1 cellular context compared by ENCODE assay signal in the genomic region with DNA sequence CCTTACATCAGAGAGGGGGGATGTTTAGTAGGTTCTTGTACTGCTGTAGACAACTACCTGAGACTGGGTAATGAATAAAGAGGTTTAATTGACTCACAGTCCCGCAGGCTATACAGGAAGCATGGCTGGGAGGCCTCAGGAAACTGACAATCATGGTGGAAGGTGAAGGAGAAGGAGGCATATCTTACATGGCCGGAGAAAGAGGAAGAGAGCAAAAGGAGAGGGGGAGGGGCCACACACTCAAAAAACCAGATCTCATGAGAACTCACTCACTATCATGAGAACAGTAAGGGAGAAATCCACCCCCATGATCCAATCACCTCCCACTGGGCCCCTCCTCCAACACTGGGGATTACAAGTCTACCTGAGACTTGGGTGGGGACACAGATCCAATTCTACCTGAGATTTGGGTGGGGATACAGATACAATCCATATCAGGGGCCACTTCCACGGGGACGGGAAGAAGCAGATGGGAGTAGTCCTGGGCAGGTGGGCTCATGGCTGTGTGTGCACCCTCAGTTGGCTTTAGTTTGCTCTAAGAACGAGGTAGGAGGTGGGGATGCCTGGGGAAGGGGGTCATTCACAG.
TF ChIP-seq lines count a peak whose summit lies in the region.

No MANE protein-coding gene starts in this region.

TF ChIP-seq in GM23338, 12 proteins besides CTCF, POLR2A, EP300 and RAD21 (continued from another document):
- TF ChIP-seq, protein P1, sequence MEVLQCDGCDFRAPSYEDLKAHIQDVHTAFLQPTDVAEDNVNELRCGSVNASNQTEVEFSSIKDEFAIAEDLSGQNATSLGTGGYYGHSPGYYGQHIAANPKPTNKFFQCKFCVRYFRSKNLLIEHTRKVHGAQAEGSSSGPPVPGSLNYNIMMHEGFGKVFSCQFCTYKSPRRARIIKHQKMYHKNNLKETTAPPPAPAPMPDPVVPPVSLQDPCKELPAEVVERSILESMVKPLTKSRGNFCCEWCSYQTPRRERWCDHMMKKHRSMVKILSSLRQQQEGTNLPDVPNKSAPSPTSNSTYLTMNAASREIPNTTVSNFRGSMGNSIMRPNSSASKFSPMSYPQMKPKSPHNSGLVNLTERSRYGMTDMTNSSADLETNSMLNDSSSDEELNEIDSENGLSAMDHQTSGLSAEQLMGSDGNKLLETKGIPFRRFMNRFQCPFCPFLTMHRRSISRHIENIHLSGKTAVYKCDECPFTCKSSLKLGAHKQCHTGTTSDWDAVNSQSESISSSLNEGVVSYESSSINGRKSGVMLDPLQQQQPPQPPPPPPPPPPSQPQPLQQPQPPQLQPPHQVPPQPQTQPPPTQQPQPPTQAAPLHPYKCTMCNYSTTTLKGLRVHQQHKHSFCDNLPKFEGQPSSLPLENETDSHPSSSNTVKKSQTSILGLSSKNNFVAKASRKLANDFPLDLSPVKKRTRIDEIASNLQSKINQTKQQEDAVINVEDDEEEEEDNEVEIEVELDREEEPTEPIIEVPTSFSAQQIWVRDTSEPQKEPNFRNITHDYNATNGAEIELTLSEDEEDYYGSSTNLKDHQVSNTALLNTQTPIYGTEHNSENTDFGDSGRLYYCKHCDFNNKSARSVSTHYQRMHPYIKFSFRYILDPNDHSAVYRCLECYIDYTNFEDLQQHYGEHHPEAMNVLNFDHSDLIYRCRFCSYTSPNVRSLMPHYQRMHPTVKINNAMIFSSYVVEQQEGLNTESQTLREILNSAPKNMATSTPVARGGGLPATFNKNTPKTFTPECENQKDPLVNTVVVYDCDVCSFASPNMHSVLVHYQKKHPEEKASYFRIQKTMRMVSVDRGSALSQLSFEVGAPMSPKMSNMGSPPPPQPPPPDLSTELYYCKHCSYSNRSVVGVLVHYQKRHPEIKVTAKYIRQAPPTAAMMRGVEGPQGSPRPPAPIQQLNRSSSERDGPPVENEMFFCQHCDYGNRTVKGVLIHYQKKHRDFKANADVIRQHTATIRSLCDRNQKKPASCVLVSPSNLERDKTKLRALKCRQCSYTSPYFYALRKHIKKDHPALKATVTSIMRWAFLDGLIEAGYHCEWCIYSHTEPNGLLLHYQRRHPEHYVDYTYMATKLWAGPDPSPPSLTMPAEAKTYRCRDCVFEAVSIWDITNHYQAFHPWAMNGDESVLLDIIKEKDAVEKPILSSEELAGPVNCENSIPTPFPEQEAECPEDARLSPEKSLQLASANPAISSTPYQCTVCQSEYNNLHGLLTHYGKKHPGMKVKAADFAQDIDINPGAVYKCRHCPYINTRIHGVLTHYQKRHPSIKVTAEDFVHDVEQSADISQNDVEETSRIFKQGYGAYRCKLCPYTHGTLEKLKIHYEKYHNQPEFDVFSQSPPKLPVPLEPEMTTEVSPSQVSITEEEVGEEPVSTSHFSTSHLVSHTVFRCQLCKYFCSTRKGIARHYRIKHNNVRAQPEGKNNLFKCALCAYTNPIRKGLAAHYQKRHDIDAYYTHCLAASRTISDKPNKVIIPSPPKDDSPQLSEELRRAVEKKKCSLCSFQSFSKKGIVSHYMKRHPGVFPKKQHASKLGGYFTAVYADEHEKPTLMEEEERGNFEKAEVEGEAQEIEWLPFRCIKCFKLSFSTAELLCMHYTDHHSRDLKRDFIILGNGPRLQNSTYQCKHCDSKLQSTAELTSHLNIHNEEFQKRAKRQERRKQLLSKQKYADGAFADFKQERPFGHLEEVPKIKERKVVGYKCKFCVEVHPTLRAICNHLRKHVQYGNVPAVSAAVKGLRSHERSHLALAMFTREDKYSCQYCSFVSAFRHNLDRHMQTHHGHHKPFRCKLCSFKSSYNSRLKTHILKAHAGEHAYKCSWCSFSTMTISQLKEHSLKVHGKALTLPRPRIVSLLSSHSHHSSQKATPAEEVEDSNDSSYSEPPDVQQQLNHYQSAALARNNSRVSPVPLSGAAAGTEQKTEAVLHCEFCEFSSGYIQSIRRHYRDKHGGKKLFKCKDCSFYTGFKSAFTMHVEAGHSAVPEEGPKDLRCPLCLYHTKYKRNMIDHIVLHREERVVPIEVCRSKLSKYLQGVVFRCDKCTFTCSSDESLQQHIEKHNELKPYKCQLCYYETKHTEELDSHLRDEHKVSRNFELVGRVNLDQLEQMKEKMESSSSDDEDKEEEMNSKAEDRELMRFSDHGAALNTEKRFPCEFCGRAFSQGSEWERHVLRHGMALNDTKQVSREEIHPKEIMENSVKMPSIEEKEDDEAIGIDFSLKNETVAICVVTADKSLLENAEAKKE (CRISPR knock-in tag; IDR thresholded peaks at IDR 0.05), result no peak
- TF ChIP-seq ZNF114 (CRISPR knock-in tag; IDR thresholded peaks at IDR 0.05) (no peak), ZNF331 (CRISPR knock-in tag; IDR thresholded peaks at IDR 0.05; ENCODE audit: low read depth) (no peak), NANOG (IDR thresholded peaks at IDR 0.05; ENCODE audit: borderline replicate concordance) (no peak), CREB1 (CRISPR knock-in tag; IDR thresholded peaks at IDR 0.05; ENCODE audit: low read depth) (no peak), STAT1 (IDR thresholded peaks at IDR 0.05; ENCODE audit: unreplicated experiment) (no peak), POLR2AphosphoS5 (IDR thresholded peaks at IDR 0.05; ENCODE audit: low read depth) (no peak), EZH2 (IDR thresholded peaks at IDR 0.05; ENCODE audit: low read depth, unreplicated experiment) (no peak), JUNB (IDR thresholded peaks at IDR 0.05; ENCODE audit: unreplicated experiment) (no peak)
- TF ChIP-seq, protein P2, sequence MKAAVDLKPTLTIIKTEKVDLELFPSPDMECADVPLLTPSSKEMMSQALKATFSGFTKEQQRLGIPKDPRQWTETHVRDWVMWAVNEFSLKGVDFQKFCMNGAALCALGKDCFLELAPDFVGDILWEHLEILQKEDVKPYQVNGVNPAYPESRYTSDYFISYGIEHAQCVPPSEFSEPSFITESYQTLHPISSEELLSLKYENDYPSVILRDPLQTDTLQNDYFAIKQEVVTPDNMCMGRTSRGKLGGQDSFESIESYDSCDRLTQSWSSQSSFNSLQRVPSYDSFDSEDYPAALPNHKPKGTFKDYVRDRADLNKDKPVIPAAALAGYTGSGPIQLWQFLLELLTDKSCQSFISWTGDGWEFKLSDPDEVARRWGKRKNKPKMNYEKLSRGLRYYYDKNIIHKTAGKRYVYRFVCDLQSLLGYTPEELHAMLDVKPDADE (IDR thresholded peaks at IDR 0.05), result no peak
- TF ChIP-seq, protein P3, sequence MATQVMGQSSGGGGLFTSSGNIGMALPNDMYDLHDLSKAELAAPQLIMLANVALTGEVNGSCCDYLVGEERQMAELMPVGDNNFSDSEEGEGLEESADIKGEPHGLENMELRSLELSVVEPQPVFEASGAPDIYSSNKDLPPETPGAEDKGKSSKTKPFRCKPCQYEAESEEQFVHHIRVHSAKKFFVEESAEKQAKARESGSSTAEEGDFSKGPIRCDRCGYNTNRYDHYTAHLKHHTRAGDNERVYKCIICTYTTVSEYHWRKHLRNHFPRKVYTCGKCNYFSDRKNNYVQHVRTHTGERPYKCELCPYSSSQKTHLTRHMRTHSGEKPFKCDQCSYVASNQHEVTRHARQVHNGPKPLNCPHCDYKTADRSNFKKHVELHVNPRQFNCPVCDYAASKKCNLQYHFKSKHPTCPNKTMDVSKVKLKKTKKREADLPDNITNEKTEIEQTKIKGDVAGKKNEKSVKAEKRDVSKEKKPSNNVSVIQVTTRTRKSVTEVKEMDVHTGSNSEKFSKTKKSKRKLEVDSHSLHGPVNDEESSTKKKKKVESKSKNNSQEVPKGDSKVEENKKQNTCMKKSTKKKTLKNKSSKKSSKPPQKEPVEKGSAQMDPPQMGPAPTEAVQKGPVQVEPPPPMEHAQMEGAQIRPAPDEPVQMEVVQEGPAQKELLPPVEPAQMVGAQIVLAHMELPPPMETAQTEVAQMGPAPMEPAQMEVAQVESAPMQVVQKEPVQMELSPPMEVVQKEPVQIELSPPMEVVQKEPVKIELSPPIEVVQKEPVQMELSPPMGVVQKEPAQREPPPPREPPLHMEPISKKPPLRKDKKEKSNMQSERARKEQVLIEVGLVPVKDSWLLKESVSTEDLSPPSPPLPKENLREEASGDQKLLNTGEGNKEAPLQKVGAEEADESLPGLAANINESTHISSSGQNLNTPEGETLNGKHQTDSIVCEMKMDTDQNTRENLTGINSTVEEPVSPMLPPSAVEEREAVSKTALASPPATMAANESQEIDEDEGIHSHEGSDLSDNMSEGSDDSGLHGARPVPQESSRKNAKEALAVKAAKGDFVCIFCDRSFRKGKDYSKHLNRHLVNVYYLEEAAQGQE (IDR thresholded peaks at IDR 0.05; ENCODE audit: unreplicated experiment), result no peak
